ENCODE assay signal across 18 cellular contexts in genomic region chr11:60847281-60847680, GRCh38. TPM values are rescaled to one million over a fixed set of nuclear protein-coding genes. Genes with fewer than 3 reads are reported as not detected.
DNase-seq lines count a peak whose midpoint lies in the region; ATAC-seq and TF ChIP-seq lines count a peak whose summit lies in the region.
"Had no signal": no experiment of that assay in that cellular context is flagged by ENCODE, and none has a peak within 500 bp of the region (broad histone marks: within the 10 kb centered on the region; RNA-seq: fewer than 3 reads in every experiment).

No MANE protein-coding gene starts in this region.

- H3K4me1 ChIP-seq in BLaER1 = peaks cover 65% of the 10 kb centered on the region
- peaks cover 64% of the 10 kb centered on the region for H3K4me1 ChIP-seq in Loucy (ENCODE audit: insufficient read depth, low read length, poor library complexity, severe bottlenecking)
- H3K4me1 ChIP-seq in lower lobe of right lung = peaks cover 25% of the 10 kb centered on the region
- peaks cover 25 to 37% (median 33%) of the 10 kb centered on the region in 4 donors for H3K4me1 ChIP-seq in esophagus muscularis mucosa

- H3F3A ChIP-seq in Loucy (ENCODE audit: low read depth) = no peaks in the 10 kb centered on the region

- H3K4me2 ChIP-seq in BLaER1 = peak overlapping the region; percentile 80
- peak overlapping the region; percentile 67 for H3K4me2 ChIP-seq in Loucy (ENCODE audit: low read depth, low read length, poor library complexity, severe bottlenecking)
- H3K4me2 ChIP-seq: A549 had no signal

- TF ChIP-seq EP300 in esophagus muscularis mucosa (IDR thresholded peaks at IDR 0.05) = no peak

- intact Hi-C loops in lower lobe of right lung (cut with DNase I) (no loop called here), esophagus muscularis mucosa (cut with DNase I) (no loop called here)

- H3K79me2 ChIP-seq in Loucy (ENCODE audit: insufficient read depth, low read length) = peaks cover 78% of the 10 kb centered on the region

- no peak overlapping the region for H3K9ac ChIP-seq in BLaER1
- peak overlapping the region; percentile 54 for H3K9ac ChIP-seq in Loucy (ENCODE audit: low read depth, low read length, poor library complexity, severe bottlenecking)

- no peaks in the 10 kb centered on the region for H3K9me2 ChIP-seq in Loucy (replicated peaks; ENCODE audit: low read depth, low read length)

- H3K27ac ChIP-seq in BLaER1 = peak overlapping the region; percentile 79
- no peak overlapping the region for H3K27ac ChIP-seq in lower lobe of right lung
- H3K27ac ChIP-seq in esophagus muscularis mucosa (replicated peaks in 1 of 4) = no peak overlapping the region
- H3K27ac ChIP-seq: 22Rv1, A549 had no signal

- TF ChIP-seq CTCF in Loucy (conservative IDR thresholded peaks at IDR 0.05; ENCODE audit: low read length) (no peak), lower lobe of right lung (IDR thresholded peaks at IDR 0.05) (no peak), esophagus muscularis mucosa (IDR thresholded peaks at IDR 0.05) (no peak)

- H3K27me3 ChIP-seq in BLaER1 (no peaks in the 10 kb centered on the region), Loucy (ENCODE audit: insufficient read depth, low read length, poor library complexity, severe bottlenecking) (no peaks in the 10 kb centered on the region), lower lobe of right lung (ENCODE audit: low read depth) (no peaks in the 10 kb centered on the region), esophagus muscularis mucosa (peaks cover 0 to 4% (median 0%) of the 10 kb centered on the region in 4 donors)

- H3K4me3 ChIP-seq in BLaER1 (no peak overlapping the region), Loucy (ENCODE audit: low read length, poor library complexity, severe bottlenecking) (no peak overlapping the region), lower lobe of right lung (no peak overlapping the region), esophagus muscularis mucosa (no peak overlapping the region)
- H3K4me3 ChIP-seq: A549 had no signal

- H4K20me1 ChIP-seq in BLaER1 (peaks cover 68% of the 10 kb centered on the region), Loucy (ENCODE audit: insufficient read depth, low read length, poor library complexity, severe bottlenecking) (no peaks in the 10 kb centered on the region)

- no peak for TF ChIP-seq POLR2A in esophagus muscularis mucosa (IDR thresholded peaks at IDR 0.05; ENCODE audit: low read depth)

- DNase-seq in astrocyte of the hippocampus (ENCODE audit: low read depth, low spot score) (peak; percentile 44), glomerular visceral epithelial cell (ENCODE audit: extremely low spot score) (peak; percentile 80), lower lobe of right lung (no peak), NCI-H1105 treated with DMSO at 0.1 percent for 48 hours (lab: John Stamatoyannopoulos, UW) (no peak), esophagus muscularis mucosa (ENCODE audit: extremely low spot score) (no peak), HuH-7 (ENCODE audit: low spot score) (no peak)
- DNase-seq: AML-193; CD8-positive, alpha-beta memory T cell; COR-L47; DMS 273 treated with DMSO at 0.1 percent for 48 hours; DMS53; DND-41; H9 had no signal

- H3K36me3 ChIP-seq in BLaER1 (peaks cover 56% of the 10 kb centered on the region), Loucy (ENCODE audit: insufficient read depth, low read length) (peaks cover 20% of the 10 kb centered on the region; the same call in 1 of the 2 replicates), lower lobe of right lung (peaks cover 51% of the 10 kb centered on the region), esophagus muscularis mucosa (peaks cover 30 to 61% (median 52%) of the 10 kb centered on the region in 4 donors)

- H3K9me3 ChIP-seq in BLaER1 (peaks cover 2% of the 10 kb centered on the region; the same call in 1 of the 2 replicates), Loucy (ENCODE audit: insufficient read depth, low read depth, low read length) (no peaks in the 10 kb centered on the region), lower lobe of right lung (no peaks in the 10 kb centered on the region), esophagus muscularis mucosa (no peaks in the 10 kb centered on the region)
- H3K9me3 ChIP-seq: A549 had no signal

- no peak for ATAC-seq in lower lobe of right lung
- ATAC-seq: A549 had no signal

- 70% methylated on average over 11 of the region's 13 CpGs for WGBS in esophagus muscularis mucosa

- no peak overlapping the region for H2AFZ ChIP-seq in Loucy (ENCODE audit: low read length)

RNA-seq across cellular contexts. Expression of gene CCDC86, which starts 5.4 kb away (rescaled TPM):
- total RNA-seq in lower lobe of right lung (12.6 TPM), esophagus muscularis mucosa (10 to 100 TPM; 11.6 to 29.5 (median 21.8) TPM)

RNA-seq across cellular contexts. Expression of gene PTGDR2, which starts 8.5 kb away (rescaled TPM):
- total RNA-seq in lower lobe of right lung (0.86 TPM), esophagus muscularis mucosa (1 to 10 TPM in 3 of 4 donors, under 1 TPM in 1; 0.33 to 2.9 (median 1.8) TPM)
- total RNA-seq: H1, H9 had no signal

RNA-seq across cellular contexts. Expression of gene ZP1, which starts 20.1 kb away (rescaled TPM):
- not detected for total RNA-seq in lower lobe of right lung
- under 1 TPM in 1 of 4 donors, not detected in 3; 0.26 TPM for total RNA-seq in esophagus muscularis mucosa
- total RNA-seq: CD8-positive, alpha-beta memory T cell; H1; H9 had no signal

RNA-seq across cellular contexts. Expression of gene PRPF19, which starts 59.1 kb away (rescaled TPM):
- total RNA-seq in lower lobe of right lung = 58.1 TPM
- total RNA-seq in esophagus muscularis mucosa = 10 to 100 TPM; 35.7 to 63.0 (median 57.1) TPM

Comparison
In these comparisons a context has a peak if more than half of its experiments do, and no peak if none do; other contexts are left out.
1. DNase-seq: peak in astrocyte of the hippocampus (single experiment) and glomerular visceral epithelial cell (single experiment); none in lower lobe of right lung (single experiment), NCI-H1105 treated with DMSO at 0.1 percent for 48 hours (single experiment), esophagus muscularis mucosa (single experiment) and HuH-7 (single experiment).